11 cellular contexts compared by ENCODE assay signal in genomic region chr3:153043729-153044314, GRCh38.
DNase-seq lines count a peak whose midpoint lies in the region; ATAC-seq and TF ChIP-seq lines count a peak whose summit lies in the region.
"Had no signal": no experiment of that assay in that cellular context is flagged by ENCODE, and none has a peak within 500 bp of the region (broad histone marks: within the 10 kb centered on the region; RNA-seq: fewer than 3 reads in every experiment).

No MANE protein-coding gene starts in this region.

- H3K36me3 ChIP-seq in brain microvascular endothelial cell (replicated peaks) (no peaks in the 10 kb centered on the region), colonic mucosa (no peaks in the 10 kb centered on the region)
- H3K36me3 ChIP-seq: MG63 had no signal

- DNase-seq in AG09309 (ENCODE audit: low read depth), result peak; percentile 46
- DNase-seq in HS-5 (ENCODE audit: low read depth), result peak; percentile 67
- DNase-seq in brain microvascular endothelial cell, result peak; percentile 32
- peak; percentile 31 for DNase-seq in kidney tubule cell (ENCODE audit: low spot score)
- no peak for DNase-seq in colonic mucosa
- DNase-seq in NCI-H1930 (lab: John Stamatoyannopoulos, UW), result no peak
- DNase-seq: activated CD4-positive, CD25-positive, alpha-beta regulatory T cell; cortex of kidney had no signal

- H3K4me1 ChIP-seq in colonic mucosa, result no peaks in the 10 kb centered on the region

- no peaks in the 10 kb centered on the region for H3K9me3 ChIP-seq in colonic mucosa
- H3K9me3 ChIP-seq: MG63 had no signal

- in situ Hi-C loops in brain microvascular endothelial cell (cut with HindIII; ENCODE audit: low pct_ligation_motif_present, low sequenced_read_pairs), result loop anchor here (25.0 kb wide), 1 partner anchor 543 kb away; no protein-coding TSS in a partner anchor

- ATAC-seq in HG02938 (IDR thresholded peaks at IDR 0.05; ENCODE audit: unreplicated experiment) (no peak), GM18505 (IDR thresholded peaks at IDR 0.05; ENCODE audit: unreplicated experiment) (no peak)

- TF ChIP-seq POLR2A in GM18505 (IDR thresholded peaks at IDR 0.05; ENCODE audit: borderline replicate concordance, extremely low read depth, insufficient read depth, insufficient read length), result no peak

- H3K27ac ChIP-seq in brain microvascular endothelial cell (peak overlapping the region; percentile 89), colonic mucosa (no peak overlapping the region)

- intact Hi-C loops in colonic mucosa (cut with DNase I), result loop anchor here (5.0 to 10.0 kb wide), 3 partner anchors 248 to 723 kb away; no protein-coding TSS in a partner anchor

- TF ChIP-seq CTCF in AG09309 (IDR thresholded peaks at IDR 0.05; ENCODE audit: control insufficient read depth, insufficient read depth, low read depth, low read length, missing control alignments) (no peak), brain microvascular endothelial cell (IDR thresholded peaks at IDR 0.05; ENCODE audit: low read depth, low read length, missing control alignments) (no peak), colonic mucosa (IDR thresholded peaks at IDR 0.05) (no peak)

- no peak overlapping the region for H3K9ac ChIP-seq in colonic mucosa (ENCODE audit: low read depth in 2 of 2, low read length in 2 of 2)

- no peaks in the 10 kb centered on the region for H3K27me3 ChIP-seq in brain microvascular endothelial cell (replicated peaks)
- no peaks in the 10 kb centered on the region for H3K27me3 ChIP-seq in colonic mucosa
- H3K27me3 ChIP-seq: MG63 had no signal

- H3K4me3 ChIP-seq in AG09309 (ENCODE audit: control insufficient read depth, low read depth, low read length), result no peak overlapping the region
- H3K4me3 ChIP-seq in brain microvascular endothelial cell (ENCODE audit: low read depth, low read length), result peak overlapping the region; percentile 35
- no peak overlapping the region for H3K4me3 ChIP-seq in colonic mucosa

Comparison
In these comparisons a context has a peak if more than half of its experiments do, and no peak if none do; other contexts are left out.
1. DNase-seq: peak in AG09309 (single experiment), HS-5 (single experiment), brain microvascular endothelial cell (single experiment) and kidney tubule cell (single experiment); none in colonic mucosa (single experiment) and NCI-H1930 (0 of 2).